Comparison of ENCODE assay signal across 14 cellular contexts in genomic region chr10:3769511-3769910, GRCh38.
"Had no signal": no experiment of that assay in that cellular context is flagged by ENCODE, and none has a peak within 500 bp of the region (broad histone marks: within the 10 kb centered on the region; RNA-seq: fewer than 3 reads in every experiment).

No MANE protein-coding gene starts in this region.

- H3K27me3 Mint-ChIP-seq: activated naive CD8-positive, alpha-beta T cell treated with anti-CD3 and anti-CD28 coated beads, Interleukin-2, amount 10 ng/mL, durations not matched to agents 7 days and 5 days had no signal

- H3K36me3 ChIP-seq: sigmoid colon had no signal

- H3K4me3 Mint-ChIP-seq: activated naive CD8-positive, alpha-beta T cell treated with anti-CD3 and anti-CD28 coated beads, Interleukin-2, amount 10 ng/mL, durations not matched to agents 7 days and 5 days; nephron progenitor cell had no signal

- ATAC-seq: body of pancreas, left colon had no signal

- H3K4me3 ChIP-seq: body of pancreas, lung, sigmoid colon had no signal

- H3K27ac Mint-ChIP-seq: activated naive CD8-positive, alpha-beta T cell treated with anti-CD3 and anti-CD28 coated beads, Interleukin-2, amount 10 ng/mL, durations not matched to agents 7 days and 5 days; nephron progenitor cell had no signal

- DNase-seq: activated CD4-positive, alpha-beta T cell treated with anti-CD3 and anti-CD28 coated beads, Interleukin-2, amount 50 U/mL, for 4 hours; activated naive CD4-positive, alpha-beta T cell; activated naive CD8-positive, alpha-beta T cell treated with anti-CD3 and anti-CD28 coated beads, Interleukin-2, amount 10 ng/mL, durations not matched to agents 7 days and 5 days; activated T-cell treated with anti-CD3 and anti-CD28 coated beads for 4 hours; body of pancreas; foreskin melanocyte; hypothalamus; islet precursor cell; left colon; nephron progenitor cell; occipital lobe; sigmoid colon; stimulated activated naive CD4-positive, alpha-beta T cell had no signal

- H3K4me1 ChIP-seq: body of pancreas had no signal

- H3K9me3 ChIP-seq: body of pancreas, sigmoid colon had no signal
